7 cellular contexts compared by ENCODE assay signal in genomic region chr3:130894873-130895330, GRCh38. TPM values are rescaled to one million over a fixed set of nuclear protein-coding genes. Genes with fewer than 3 reads are reported as not detected.
A peak's percentile ranks its signal among the peaks of the same experiment; 100 is the strongest.
DNase-seq lines count a peak whose midpoint lies in the region; ATAC-seq and TF ChIP-seq lines count a peak whose summit lies in the region.

No MANE protein-coding gene starts in this region.

- H3K36me3 ChIP-seq in GM23338 (ENCODE audit: insufficient read depth) = no peaks in the 10 kb centered on the region
- H3K36me3 ChIP-seq in SJCRH30 = no peaks in the 10 kb centered on the region
- H3K36me3 ChIP-seq in gastrocnemius medialis = no peaks in the 10 kb centered on the region

- H3F3A ChIP-seq in GM23338 (replicated peaks; ENCODE audit: low read depth) = no peaks in the 10 kb centered on the region

- peak overlapping the region; percentile 78 for H3K4me3 ChIP-seq in GM23338
- peak overlapping the region; percentile 94 for H3K4me3 ChIP-seq in SJCRH30
- peak overlapping the region; percentile 84 to 96 (median 92) for H3K4me3 ChIP-seq in gastrocnemius medialis

- peaks cover 50% of the 10 kb centered on the region for H3K4me1 Mint-ChIP-seq in GM23338

- intact Hi-C loops in gastrocnemius medialis (cut with DNase I; ENCODE audit: low total_unique reads) = loop anchor here (10.0 kb wide), 1 partner anchor 490 kb away; the partner anchor contains the start of gene NUDT16

- no peaks in the 10 kb centered on the region for H3K36me3 Mint-ChIP-seq in GM23338 (ENCODE audit: low read depth)

- peak overlapping the region; percentile 82 for H3K4me2 ChIP-seq in GM23338

- H3K27ac Mint-ChIP-seq in GM23338 = peak overlapping the region; percentile 49

- H3K9me3 ChIP-seq in SJCRH30 (replicated peaks) (no peaks in the 10 kb centered on the region), gastrocnemius medialis (no peaks in the 10 kb centered on the region)

- peak overlapping the region; percentile 89 for H3K4me3 Mint-ChIP-seq in GM23338

- no peak for TF ChIP-seq CTCF in GM23338 (conservative IDR thresholded peaks at IDR 0.05; ENCODE audit: low read depth in 2 of 2)
- no peak for TF ChIP-seq CTCF in gastrocnemius medialis (IDR thresholded peaks at IDR 0.05 in 4 of 5, conservative IDR thresholded peaks at IDR 0.05 in 1 of 5)

- in situ Hi-C loops in gastrocnemius medialis (cut with MboI; ENCODE audit: low sequenced_read_pairs in 4 of 4) = loop anchor here (5.0 to 25.0 kb wide), 3 partner anchors 128 to 133 kb away; no protein-coding TSS in a partner anchor

- DNase-seq in GM23338 (ENCODE audit: low spot score) = peak; percentile 12
- DNase-seq in SJCRH30 = peak in 1 of 2 experiments; percentile 22
- peak; percentile 40 for DNase-seq in fibroblast of peridontal ligament (ENCODE audit: extremely low read depth)
- DNase-seq in gastrocnemius medialis = no peak
- no peak for DNase-seq in NCI-H1694 (lab: John Stamatoyannopoulos, UW)

- ATAC-seq in GM23338 (no peak), gastrocnemius medialis (no peak), GM19455 (IDR thresholded peaks at IDR 0.05; ENCODE audit: unreplicated experiment) (no peak), GM18909 (IDR thresholded peaks at IDR 0.05; ENCODE audit: poor library complexity, unreplicated experiment) (no peak)

- H3K27me3 Mint-ChIP-seq in GM23338 (ENCODE audit: insufficient read depth, low read depth, poor library complexity) = peaks cover 8% of the 10 kb centered on the region

- peaks cover 56% of the 10 kb centered on the region for H3K79me2 ChIP-seq in GM23338 (replicated peaks; ENCODE audit: insufficient read depth)

- no peaks in the 10 kb centered on the region for H3K9me3 Mint-ChIP-seq in GM23338

- H3K4me1 ChIP-seq in GM23338 (ENCODE audit: insufficient read depth) (peaks cover 38% of the 10 kb centered on the region), SJCRH30 (0 out of 2 replicates have a peak, but pooled peaks cover 3% of the 10 kb centered on the region), gastrocnemius medialis (peaks cover 16 to 26% of the 10 kb centered on the region in 2 donors)

- H3K27ac ChIP-seq in GM23338 (ENCODE audit: low read depth) (no peak overlapping the region), SJCRH30 (peak overlapping the region; percentile 86), gastrocnemius medialis (peak overlapping the region; percentile 91 to 98 (median 96))

- H3K9me2 ChIP-seq in GM23338 (ENCODE audit: insufficient read depth) = no peaks in the 10 kb centered on the region

- no peak for TF ChIP-seq POLR2A in gastrocnemius medialis (IDR thresholded peaks at IDR 0.05)

- 0 out of 2 replicates have a peak overlapping the region, but pooled peaks have one; percentile 33 for H2AFZ ChIP-seq in GM23338

- peaks cover 19% of the 10 kb centered on the region for H4K20me1 ChIP-seq in GM23338 (replicated peaks; ENCODE audit: insufficient read depth)

- H3K27me3 ChIP-seq in GM23338 (ENCODE audit: insufficient read depth) (no peaks in the 10 kb centered on the region), SJCRH30 (no peaks in the 10 kb centered on the region), gastrocnemius medialis (no peaks in the 10 kb centered on the region)

TF ChIP-seq in GM23338, 12 proteins besides CTCF, POLR2A, EP300 and RAD21:
- TF ChIP-seq CREB1 (CRISPR knock-in tag; IDR thresholded peaks at IDR 0.05; ENCODE audit: low read depth) = no peak

RNA-seq across cellular contexts. Expression of gene ATP2C1, which starts 1.0 kb away (rescaled TPM):
- total RNA-seq in GM23338 (2014; rRNA removed; shearing (Covaris generic)) = 75.7 and 81.9 TPM in 2 replicates
- 21.2 and 28.1 TPM in 2 replicates for polyA plus RNA-seq in GM23338 (2016; fragmentation: Nextera tagmentation; extraction: Ambion mirVana)
- 38.2 and 40.2 TPM in 2 replicates for total RNA-seq in SJCRH30 (2014; rRNA removed; shearing (Covaris generic))
- 10 to 100 TPM; 25.1 to 41.7 (median 26.4) TPM for total RNA-seq in gastrocnemius medialis

Comparison
In these comparisons a context has a peak if more than half of its experiments do, and no peak if none do; other contexts are left out.
1. DNase-seq: peak in GM23338 (single experiment) and fibroblast of peridontal ligament (single experiment); none in gastrocnemius medialis (0 of 2) and NCI-H1694 (single experiment).
2. Peak in every context shown above with its lines, with median percentiles within 50 percentile points of each other: H3K4me3 ChIP-seq.